1 cellular context compared by ENCODE assay signal in the genomic region with DNA sequence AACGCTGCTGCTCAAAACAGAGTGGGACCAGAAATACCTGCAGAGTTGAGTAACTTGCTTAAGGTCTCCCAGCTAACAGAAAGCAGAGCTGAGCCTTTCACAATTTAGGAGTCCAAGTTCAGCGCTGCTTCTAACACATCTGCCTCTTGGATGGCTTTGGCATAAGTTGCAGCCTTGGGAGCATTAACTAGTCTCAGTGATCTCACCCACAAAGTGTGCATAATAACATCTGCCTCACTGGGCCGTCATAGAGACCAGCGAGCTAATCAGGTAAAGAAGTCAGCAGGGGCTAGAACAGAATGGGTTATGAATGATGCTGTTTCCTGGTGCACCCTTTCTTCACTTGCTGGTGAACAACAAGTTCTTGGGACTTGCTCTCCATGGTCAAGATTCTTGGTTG.
TF ChIP-seq lines count a peak whose summit lies in the region.

No MANE protein-coding gene starts in this region.

TF ChIP-seq in liver, 16 proteins besides CTCF, POLR2A, EP300 and RAD21:
- TF ChIP-seq GABPA (IDR thresholded peaks at IDR 0.05 in 1 of 2, conservative IDR thresholded peaks at IDR 0.05 in 1 of 2) (no peak), SP1 (IDR thresholded peaks at IDR 0.05) (no peak), HNF4G (IDR thresholded peaks at IDR 0.05) (no peak), HNF4A (conservative IDR thresholded peaks at IDR 0.05) (no peak), RXRA (IDR thresholded peaks at IDR 0.05) (no peak), YY1 (IDR thresholded peaks at IDR 0.05) (no peak), EGR1 (IDR thresholded peaks at IDR 0.05; ENCODE audit: low read depth in 2 of 2) (no peak)
- TF ChIP-seq, protein P1, sequence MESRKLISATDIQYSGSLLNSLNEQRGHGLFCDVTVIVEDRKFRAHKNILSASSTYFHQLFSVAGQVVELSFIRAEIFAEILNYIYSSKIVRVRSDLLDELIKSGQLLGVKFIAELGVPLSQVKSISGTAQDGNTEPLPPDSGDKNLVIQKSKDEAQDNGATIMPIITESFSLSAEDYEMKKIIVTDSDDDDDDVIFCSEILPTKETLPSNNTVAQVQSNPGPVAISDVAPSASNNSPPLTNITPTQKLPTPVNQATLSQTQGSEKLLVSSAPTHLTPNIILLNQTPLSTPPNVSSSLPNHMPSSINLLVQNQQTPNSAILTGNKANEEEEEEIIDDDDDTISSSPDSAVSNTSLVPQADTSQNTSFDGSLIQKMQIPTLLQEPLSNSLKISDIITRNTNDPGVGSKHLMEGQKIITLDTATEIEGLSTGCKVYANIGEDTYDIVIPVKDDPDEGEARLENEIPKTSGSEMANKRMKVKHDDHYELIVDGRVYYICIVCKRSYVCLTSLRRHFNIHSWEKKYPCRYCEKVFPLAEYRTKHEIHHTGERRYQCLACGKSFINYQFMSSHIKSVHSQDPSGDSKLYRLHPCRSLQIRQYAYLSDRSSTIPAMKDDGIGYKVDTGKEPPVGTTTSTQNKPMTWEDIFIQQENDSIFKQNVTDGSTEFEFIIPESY (IDR thresholded peaks at IDR 0.05) = no peak
- TF ChIP-seq, protein P2, sequence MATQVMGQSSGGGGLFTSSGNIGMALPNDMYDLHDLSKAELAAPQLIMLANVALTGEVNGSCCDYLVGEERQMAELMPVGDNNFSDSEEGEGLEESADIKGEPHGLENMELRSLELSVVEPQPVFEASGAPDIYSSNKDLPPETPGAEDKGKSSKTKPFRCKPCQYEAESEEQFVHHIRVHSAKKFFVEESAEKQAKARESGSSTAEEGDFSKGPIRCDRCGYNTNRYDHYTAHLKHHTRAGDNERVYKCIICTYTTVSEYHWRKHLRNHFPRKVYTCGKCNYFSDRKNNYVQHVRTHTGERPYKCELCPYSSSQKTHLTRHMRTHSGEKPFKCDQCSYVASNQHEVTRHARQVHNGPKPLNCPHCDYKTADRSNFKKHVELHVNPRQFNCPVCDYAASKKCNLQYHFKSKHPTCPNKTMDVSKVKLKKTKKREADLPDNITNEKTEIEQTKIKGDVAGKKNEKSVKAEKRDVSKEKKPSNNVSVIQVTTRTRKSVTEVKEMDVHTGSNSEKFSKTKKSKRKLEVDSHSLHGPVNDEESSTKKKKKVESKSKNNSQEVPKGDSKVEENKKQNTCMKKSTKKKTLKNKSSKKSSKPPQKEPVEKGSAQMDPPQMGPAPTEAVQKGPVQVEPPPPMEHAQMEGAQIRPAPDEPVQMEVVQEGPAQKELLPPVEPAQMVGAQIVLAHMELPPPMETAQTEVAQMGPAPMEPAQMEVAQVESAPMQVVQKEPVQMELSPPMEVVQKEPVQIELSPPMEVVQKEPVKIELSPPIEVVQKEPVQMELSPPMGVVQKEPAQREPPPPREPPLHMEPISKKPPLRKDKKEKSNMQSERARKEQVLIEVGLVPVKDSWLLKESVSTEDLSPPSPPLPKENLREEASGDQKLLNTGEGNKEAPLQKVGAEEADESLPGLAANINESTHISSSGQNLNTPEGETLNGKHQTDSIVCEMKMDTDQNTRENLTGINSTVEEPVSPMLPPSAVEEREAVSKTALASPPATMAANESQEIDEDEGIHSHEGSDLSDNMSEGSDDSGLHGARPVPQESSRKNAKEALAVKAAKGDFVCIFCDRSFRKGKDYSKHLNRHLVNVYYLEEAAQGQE (IDR thresholded peaks at IDR 0.05) = no peak
TF ChIP-seq in liver: peak in this region for 0.
